Comparison of ENCODE assay signal across 20 cellular contexts in the genomic region with DNA sequence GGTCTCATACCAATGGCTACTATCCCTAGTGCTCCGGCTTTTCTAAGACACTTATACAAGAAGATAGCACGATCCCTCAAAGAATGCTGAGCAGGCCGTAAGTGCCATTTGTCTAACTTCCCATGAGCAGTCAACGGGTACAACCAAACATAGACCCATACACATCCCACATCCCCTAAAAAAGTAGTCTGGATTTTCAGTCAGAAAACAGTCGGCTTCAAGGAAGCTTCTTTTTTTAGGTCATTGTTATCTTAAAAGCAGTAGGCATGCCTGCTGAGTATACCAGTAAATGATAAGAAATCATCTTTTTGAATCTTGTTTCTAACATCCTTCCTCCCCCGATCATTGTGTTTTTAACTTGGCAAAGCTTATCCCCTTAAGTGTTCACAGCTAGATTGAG.
"Had no signal": no experiment of that assay in that cellular context is flagged by ENCODE, and none has a peak within 500 bp of the region (broad histone marks: within the 10 kb centered on the region; RNA-seq: fewer than 3 reads in every experiment).

No MANE protein-coding gene starts in this region.

- H3K36me3 ChIP-seq: lower lobe of right lung had no signal

- H3K27me3 Mint-ChIP-seq: activated CD8-positive, alpha-beta memory T cell treated with anti-CD3 and anti-CD28 coated beads, Interleukin-2, amount 10 ng/mL, durations not matched to agents 7 days and 5 days; activated naive CD4-positive, alpha-beta T cell treated with anti-CD3 and anti-CD28 coated beads, Interleukin-2, amount 50 U/mL, for 24 hours; activated T-cell treated with anti-CD3 and anti-CD28 coated beads, Interleukin-2, amount 50 U/mL, for 24 hours; naive B cell had no signal

- H3K4me3 ChIP-seq: coronary artery, lower lobe of right lung, skin epidermis had no signal

- H3K9me3 ChIP-seq: lower lobe of right lung had no signal

- ATAC-seq: activated CD8-positive, alpha-beta memory T cell treated with anti-CD3 and anti-CD28 coated beads, Interleukin-2, amount 10 ng/mL, durations not matched to agents 7 days and 5 days; foreskin keratinocyte; lower lobe of right lung had no signal

- DNase-seq: activated CD4-positive, alpha-beta T cell treated with anti-CD3 and anti-CD28 coated beads for 1 hour; activated CD4-positive, alpha-beta T cell treated with anti-CD3 and anti-CD28 coated beads, Interleukin-2, amount 50 U/mL, for 4 hours; activated CD8-positive, alpha-beta memory T cell treated with anti-CD3 and anti-CD28 coated beads, Interleukin-2, amount 10 ng/mL, durations not matched to agents 7 days and 5 days; activated effector memory CD4-positive, alpha-beta T cell treated with anti-CD3 and anti-CD28 coated beads, Interleukin-2, amount 50 U/mL, for 16 hours; activated T-cell treated with anti-CD3 and anti-CD28 coated beads, Interleukin-2, amount 50 U/mL, for 24 hours; amniotic stem cell; caudate nucleus; foreskin keratinocyte; lower lobe of right lung; naive B cell; posterior cingulate gyrus; retina; stimulated activated CD4-positive, alpha-beta T cell treated with anti-CD3 and anti-CD28 coated beads, Interleukin-4, amount 100 ng/mL, for 24 hours; stimulated activated naive CD4-positive, alpha-beta T cell; substantia nigra; SW 1271; trophoblast cell had no signal

- H3K27me3 ChIP-seq: foreskin keratinocyte had no signal

- H3K4me3 Mint-ChIP-seq: activated CD8-positive, alpha-beta memory T cell treated with anti-CD3 and anti-CD28 coated beads, Interleukin-2, amount 10 ng/mL, durations not matched to agents 7 days and 5 days; activated naive CD4-positive, alpha-beta T cell treated with anti-CD3 and anti-CD28 coated beads, Interleukin-2, amount 50 U/mL, for 24 hours; activated T-cell treated with anti-CD3 and anti-CD28 coated beads, Interleukin-2, amount 50 U/mL, for 24 hours had no signal

- H3K9me3 Mint-ChIP-seq: activated naive CD4-positive, alpha-beta T cell treated with anti-CD3 and anti-CD28 coated beads, Interleukin-2, amount 50 U/mL, for 24 hours; activated T-cell treated with anti-CD3 and anti-CD28 coated beads, Interleukin-2, amount 50 U/mL, for 24 hours had no signal

- H3K27ac ChIP-seq: coronary artery, foreskin keratinocyte, lower lobe of right lung, skin epidermis had no signal

- H3K27ac Mint-ChIP-seq: activated CD8-positive, alpha-beta memory T cell treated with anti-CD3 and anti-CD28 coated beads, Interleukin-2, amount 10 ng/mL, durations not matched to agents 7 days and 5 days; activated naive CD4-positive, alpha-beta T cell treated with anti-CD3 and anti-CD28 coated beads, Interleukin-2, amount 50 U/mL, for 24 hours; activated T-cell treated with anti-CD3 and anti-CD28 coated beads, Interleukin-2, amount 50 U/mL, for 24 hours had no signal
